Comparison of ENCODE assay signal across 18 cellular contexts in genomic region chr10:34786464-34786863, GRCh38. TPM values are rescaled to one million over a fixed set of nuclear protein-coding genes. Genes with fewer than 3 reads are reported as not detected.
DNase-seq lines count a peak whose midpoint lies in the region; ATAC-seq and TF ChIP-seq lines count a peak whose summit lies in the region.
"Had no signal": no experiment of that assay in that cellular context is flagged by ENCODE, and none has a peak within 500 bp of the region (broad histone marks: within the 10 kb centered on the region; RNA-seq: fewer than 3 reads in every experiment).

No MANE protein-coding gene starts in this region.

- WGBS in tibial nerve, 2 donors: 38 to 76% methylated on average over 1 of the region's 1 CpG
- 45% methylated on average over 1 of the region's 1 CpG for WGBS in right cardiac atrium

- H3K4me3 ChIP-seq in tibial nerve: no peak overlapping the region
- no peak overlapping the region for H3K4me3 ChIP-seq in right cardiac atrium (ENCODE audit: low read length)
- H3K4me3 ChIP-seq: PC-9, sigmoid colon had no signal

- intact Hi-C loops in right cardiac atrium (cut with DNase I): no loop called here

- no peak for ATAC-seq in right cardiac atrium

- no peak for TF ChIP-seq EP300 in tibial nerve (IDR thresholded peaks at IDR 0.05)

- H3K36me3 Mint-ChIP-seq in HFFc6 (ENCODE audit: low read depth): peaks cover 10% of the 10 kb centered on the region

- H3K9me3 ChIP-seq in tibial nerve (no peaks in the 10 kb centered on the region), right cardiac atrium (ENCODE audit: control insufficient read depth, low read length) (no peaks in the 10 kb centered on the region)
- H3K9me3 ChIP-seq: neutrophil, sigmoid colon had no signal

- H3K27ac ChIP-seq in tibial nerve (no peak overlapping the region), right cardiac atrium (ENCODE audit: low read length) (no peak overlapping the region)
- H3K27ac ChIP-seq: neutrophil, PC-9, sigmoid colon had no signal

- TF ChIP-seq CTCF in HFFc6 (IDR thresholded peaks at IDR 0.05) (no peak), tibial nerve (IDR thresholded peaks at IDR 0.05) (no peak)

- no peaks in the 10 kb centered on the region for H3K9me3 Mint-ChIP-seq in HFFc6

- H3K27me3 ChIP-seq in tibial nerve (no peaks in the 10 kb centered on the region), right cardiac atrium (ENCODE audit: control insufficient read depth, insufficient read depth) (no peaks in the 10 kb centered on the region)
- H3K27me3 ChIP-seq: sigmoid colon had no signal

- TF ChIP-seq POLR2A in tibial nerve (IDR thresholded peaks at IDR 0.05): no peak

- no peaks in the 10 kb centered on the region for H3K27me3 Mint-ChIP-seq in HFFc6 (ENCODE audit: insufficient read depth)

- peak overlapping the region; percentile 19; the same call in 1 of the 2 replicates for H3K27ac Mint-ChIP-seq in HFFc6

- DNase-seq in D341Med (ENCODE audit: low spot score) (peak; percentile 60), HFFc6 (peak; percentile 36), SW480 (ENCODE audit: low spot score) (peak; percentile 36), renal cortical epithelial cell (ENCODE audit: low read depth) (peak; percentile 42), tibial nerve (ENCODE audit: low spot score in 2 of 2) (no peak), right cardiac atrium (no peak)
- DNase-seq in activated CD4-positive, alpha-beta T cell treated with anti-CD3 and anti-CD28 coated beads for 48 hours: no peak
- DNase-seq: activated effector memory CD4-positive, alpha-beta T cell treated with Interleukin-2 at 50 U/mL for 16 hours; amygdala; head of caudate nucleus; islet precursor cell; Karpas-422; NCI-H1417 treated with DMSO at 0.1 percent for 48 hours; PC-9; sigmoid colon; stimulated activated CD4-positive, alpha-beta T cell treated with anti-CD3 and anti-CD28 coated beads, Interleukin-4, amount 100 ng/mL, for 1 hour; stimulated activated CD8-positive, alpha-beta memory T cell treated with anti-CD3 and anti-CD28 coated beads, Interleukin-4, amount 100 ng/mL, for 48 hours had no signal

- H3K4me3 Mint-ChIP-seq in HFFc6: no peak overlapping the region

- H3K36me3 ChIP-seq in tibial nerve: no peaks in the 10 kb centered on the region
- H3K36me3 ChIP-seq: neutrophil, sigmoid colon had no signal

- H3K4me1 ChIP-seq in tibial nerve: peaks cover 3 to 49% (median 8%) of the 10 kb centered on the region in 4 donors
- H3K4me1 ChIP-seq in right cardiac atrium (ENCODE audit: control insufficient read depth, insufficient read depth, low read length): peaks cover 3% of the 10 kb centered on the region

- peaks cover 34% of the 10 kb centered on the region for H3K4me1 Mint-ChIP-seq in HFFc6 (ENCODE audit: low read depth)

RNA-seq across cellular contexts. Expression of gene PARD3, which starts 28.6 kb away (rescaled TPM):
- total RNA-seq in HFFc6 (2021; fragmentation: NEBNext Ultra II Directional; extraction: Animal tissue kit (Norgen Biotek cat#: 25700)): 10 to 100 TPM; 19.9 to 24.3 (median 23.1) TPM
- total RNA-seq in renal cortical epithelial cell: 154 and 189 TPM in 2 replicates
- 10 to 100 TPM; 42.6 to 63.6 (median 55.2) TPM for total RNA-seq in tibial nerve
- total RNA-seq in right cardiac atrium: 10 to 100 TPM; 27.3 to 40.3 (median 29.7) TPM
- polyA plus RNA-seq in right cardiac atrium: 10.5 TPM

Comparison
In these comparisons a context has a peak if more than half of its experiments do, and no peak if none do; other contexts are left out.
1. DNase-seq: peak in D341Med (single experiment), HFFc6 (single experiment), SW480 (single experiment) and renal cortical epithelial cell (single experiment); none in activated CD4-positive, alpha-beta T cell treated with anti-CD3 and anti-CD28 coated beads for 48 hours (single experiment), tibial nerve (0 of 2) and right cardiac atrium (0 of 3).